Comparison of ENCODE assay signal across 17 cellular contexts in genomic region chr4:3715251-3716033, GRCh38. TPM values are rescaled to one million over a fixed set of nuclear protein-coding genes. Genes with fewer than 3 reads are reported as not detected.
"Had no signal": no experiment of that assay in that cellular context is flagged by ENCODE, and none has a peak within 500 bp of the region (broad histone marks: within the 10 kb centered on the region; RNA-seq: fewer than 3 reads in every experiment).

No MANE protein-coding gene starts in this region.

- DNase-seq: activated effector memory CD4-positive, alpha-beta T cell treated with Interleukin-2 at 50 U/mL for 16 hours; activated T-cell treated with anti-CD3 and anti-CD28 coated beads, Interleukin-2, amount 50 U/mL, for 24 hours; amniotic stem cell; brain microvascular endothelial cell; cerebellar nuclear complex; foreskin fibroblast; naive thymus-derived CD4-positive, alpha-beta T cell; nucleus accumbens; stimulated activated CD4-positive, alpha-beta T cell treated with anti-CD3 and anti-CD28 coated beads, Interleukin-2, amount 100 ng/mL, for 48 hours; stimulated activated naive CD8-positive, alpha-beta T cell treated with anti-CD3 and anti-CD28 coated beads, Interleukin-15, Interleukin-2, amounts not matched to agents 100 U/mL and 50 U/mL, for 24 hours; T-helper 2 cell had no signal

- ATAC-seq: activated CD4-positive, CD25-positive, alpha-beta regulatory T cell treated with anti-CD3 and anti-CD28 coated beads, Interleukin-2, amount 50 U/mL, for 24 hours; naive thymus-derived CD4-positive, alpha-beta T cell; stimulated activated naive CD8-positive, alpha-beta T cell treated with anti-CD3 and anti-CD28 coated beads, Interleukin-15, Interleukin-2, amounts not matched to agents 100 U/mL and 50 U/mL, for 24 hours had no signal

- H3K4me1 Mint-ChIP-seq: activated naive CD4-positive, alpha-beta T cell treated with anti-CD3 and anti-CD28 coated beads, Interleukin-2, amount 50 U/mL, for 24 hours; naive thymus-derived CD4-positive, alpha-beta T cell had no signal

- H3K36me3 ChIP-seq: brain microvascular endothelial cell, esophagus muscularis mucosa, prostate gland, suprapubic skin, upper lobe of left lung had no signal

- H3K9me3 ChIP-seq: prostate gland had no signal

- H3K9me3 Mint-ChIP-seq: activated naive CD4-positive, alpha-beta T cell treated with anti-CD3 and anti-CD28 coated beads, Interleukin-2, amount 50 U/mL, for 24 hours had no signal

- H3K27me3 ChIP-seq: brain microvascular endothelial cell, upper lobe of left lung had no signal

- H3K4me3 Mint-ChIP-seq: activated naive CD4-positive, alpha-beta T cell treated with anti-CD3 and anti-CD28 coated beads, Interleukin-2, amount 50 U/mL, for 24 hours; activated T-cell treated with anti-CD3 and anti-CD28 coated beads, Interleukin-2, amount 50 U/mL, for 24 hours; naive thymus-derived CD4-positive, alpha-beta T cell had no signal

- H3K4me3 ChIP-seq: esophagus muscularis mucosa, prostate gland, suprapubic skin, upper lobe of left lung had no signal

- H3K27ac Mint-ChIP-seq: activated naive CD4-positive, alpha-beta T cell treated with anti-CD3 and anti-CD28 coated beads, Interleukin-2, amount 50 U/mL, for 24 hours; activated T-cell treated with anti-CD3 and anti-CD28 coated beads, Interleukin-2, amount 50 U/mL, for 24 hours; naive thymus-derived CD4-positive, alpha-beta T cell had no signal

- H3K4me1 ChIP-seq: esophagus muscularis mucosa, prostate gland, suprapubic skin, upper lobe of left lung had no signal

- H3K36me3 Mint-ChIP-seq: activated naive CD4-positive, alpha-beta T cell treated with anti-CD3 and anti-CD28 coated beads, Interleukin-2, amount 50 U/mL, for 24 hours had no signal

- H3K27ac ChIP-seq: brain microvascular endothelial cell, esophagus muscularis mucosa, prostate gland, suprapubic skin, upper lobe of left lung had no signal

RNA-seq across cellular contexts. Expression of gene ADRA2C, which starts 50.7 kb away (rescaled TPM):
- total RNA-seq: naive thymus-derived CD4-positive, alpha-beta T cell had no signal
- polyA plus RNA-seq: naive thymus-derived CD4-positive, alpha-beta T cell had no signal
